ENCODE assay signal across 25 cellular contexts in the genomic region with DNA sequence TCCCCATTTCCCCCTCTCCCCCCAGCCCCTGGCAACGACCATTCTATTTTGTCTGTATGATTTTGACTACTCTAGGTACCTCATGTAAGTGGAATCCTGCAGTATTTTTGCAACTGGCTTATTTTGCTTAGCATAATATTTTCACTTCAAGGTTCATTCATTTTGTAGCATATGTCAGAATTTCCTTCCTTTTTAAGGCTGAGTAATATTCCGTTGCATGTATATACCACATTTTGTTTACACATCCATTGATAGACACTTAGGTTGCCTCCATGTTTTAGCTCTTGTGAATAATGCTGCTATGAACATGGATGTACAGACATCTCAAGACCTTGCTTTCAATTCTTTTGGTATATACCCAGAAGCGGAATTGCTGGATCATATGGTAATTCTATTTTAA. TPM values are rescaled to one million over a fixed set of nuclear protein-coding genes. Genes with fewer than 3 reads are reported as not detected.
"Had no signal": no experiment of that assay in that cellular context is flagged by ENCODE, and none has a peak within 500 bp of the region (broad histone marks: within the 10 kb centered on the region; RNA-seq: fewer than 3 reads in every experiment).

No MANE protein-coding gene starts in this region.

- H3K27me3 ChIP-seq: esophagus muscularis mucosa, foreskin keratinocyte, gastroesophageal sphincter, heart left ventricle, hepatocyte, left lung, neural progenitor cell, sigmoid colon, stomach, thyroid gland had no signal

- ATAC-seq: foreskin keratinocyte; gastroesophageal sphincter; heart left ventricle; left cardiac atrium; left lung; naive thymus-derived CD8-positive, alpha-beta T cell; right cardiac atrium; stimulated activated effector memory CD8-positive, alpha-beta T cell treated with anti-CD3 and anti-CD28 coated beads, Interleukin-12 subunit alpha, Interleukin-12 subunit beta, amount 100 ng/mL, for 72 hours had no signal

- H3K9me3 ChIP-seq: esophagus muscularis mucosa, gastroesophageal sphincter, heart left ventricle, left lung, prostate gland, sigmoid colon, stomach, thyroid gland had no signal

- DNase-seq: dermis blood vessel endothelial cell; effector memory CD4-positive, alpha-beta T cell; foreskin keratinocyte; left lung; mammary epithelial cell; naive thymus-derived CD8-positive, alpha-beta T cell; sigmoid colon; stimulated activated CD4-positive, alpha-beta T cell treated with anti-CD3 and anti-CD28 coated beads, Interleukin-2, amount 100 ng/mL, for 24 hours; stimulated activated CD4-positive, alpha-beta T cell treated with anti-CD3 and anti-CD28 coated beads, Interleukin-4, amount 100 ng/mL, for 24 hours; stimulated activated naive CD4-positive, alpha-beta T cell treated with Interleukin-2 at 50 U/mL for 16 hours; stomach; thyroid gland; trophoblast cell had no signal

- H3K4me3 Mint-ChIP-seq: neural progenitor cell had no signal

- H3K9me3 Mint-ChIP-seq: naive thymus-derived CD8-positive, alpha-beta T cell; neural progenitor cell; stimulated activated effector memory CD8-positive, alpha-beta T cell treated with anti-CD3 and anti-CD28 coated beads, Interleukin-12 subunit alpha, Interleukin-12 subunit beta, amount 100 ng/mL, for 72 hours had no signal

- H3K4me3 ChIP-seq: coronary artery, esophagus muscularis mucosa, gastroesophageal sphincter, heart left ventricle, hepatocyte, left lung, neural progenitor cell, prostate gland, sigmoid colon, stomach, thyroid gland had no signal

- H3K27me3 Mint-ChIP-seq: naive thymus-derived CD8-positive, alpha-beta T cell had no signal

- H3K27ac ChIP-seq: coronary artery, esophagus muscularis mucosa, foreskin keratinocyte, gastroesophageal sphincter, heart left ventricle, hepatocyte, left lung, neural progenitor cell, sigmoid colon, thyroid gland had no signal

- H3K27ac Mint-ChIP-seq: neural progenitor cell; stimulated activated effector memory CD8-positive, alpha-beta T cell treated with anti-CD3 and anti-CD28 coated beads, Interleukin-12 subunit alpha, Interleukin-12 subunit beta, amount 100 ng/mL, for 72 hours had no signal

- H3K36me3 ChIP-seq: neural progenitor cell, prostate gland, thyroid gland had no signal

RNA-seq across cellular contexts. Expression of gene IP6K3, which starts 33.8 kb away (rescaled TPM):
- total RNA-seq: endothelial cell of umbilical vein; foreskin keratinocyte; naive thymus-derived CD8-positive, alpha-beta T cell; temporal lobe had no signal
- polyA plus RNA-seq: endothelial cell of umbilical vein; foreskin keratinocyte; mammary epithelial cell; naive thymus-derived CD8-positive, alpha-beta T cell had no signal
